Comparison of ENCODE assay signal across 8 cellular contexts in the genomic region with DNA sequence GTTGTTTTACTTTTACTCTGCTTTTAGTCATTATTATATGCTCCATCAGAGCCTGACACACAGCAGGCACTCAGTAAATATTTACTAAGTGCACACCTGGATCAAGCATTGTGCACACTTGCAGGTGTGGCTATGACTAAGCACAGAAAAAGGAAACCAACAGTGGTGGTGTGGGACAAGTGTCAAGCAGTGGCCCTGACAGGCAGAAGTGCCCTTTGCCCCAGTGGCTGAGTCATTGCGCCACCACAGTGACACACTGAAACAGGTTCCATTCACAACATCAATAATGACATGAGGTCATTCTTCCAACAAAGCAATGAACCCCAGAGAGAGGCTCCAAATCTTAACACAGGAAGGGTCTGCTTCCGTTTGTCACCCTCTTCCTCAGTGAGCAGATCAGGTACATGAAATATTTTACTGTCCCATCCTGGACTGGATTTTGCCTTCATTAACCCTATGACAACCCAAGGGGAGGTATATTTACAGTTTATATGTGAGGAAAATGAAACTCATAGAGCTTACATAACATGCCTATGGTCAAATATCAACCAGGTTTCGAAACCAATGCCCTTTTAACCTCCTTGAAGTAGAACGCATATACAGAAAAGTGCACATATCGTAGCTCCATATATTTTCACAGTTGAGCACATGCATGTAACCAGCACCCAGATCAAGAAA.
A peak's percentile ranks its signal among the peaks of the same experiment; 100 is the strongest.
DNase-seq lines count a peak whose midpoint lies in the region; ATAC-seq and TF ChIP-seq lines count a peak whose summit lies in the region.

No MANE protein-coding gene starts in this region.

- no peak for TF ChIP-seq POLR2A in body of pancreas (IDR thresholded peaks at IDR 0.05)
- no peak for TF ChIP-seq POLR2A in gastrocnemius medialis (IDR thresholded peaks at IDR 0.05)

- ATAC-seq in GM19023 (IDR thresholded peaks at IDR 0.05; ENCODE audit: unreplicated experiment) (peak; percentile 98), HG03095 (IDR thresholded peaks at IDR 0.05; ENCODE audit: unreplicated experiment) (peak; percentile 94), body of pancreas (peak; percentile 100), gastrocnemius medialis (peak; percentile 40 to 59)

- H3K9me3 ChIP-seq in body of pancreas (no peaks in the 10 kb centered on the region), gastrocnemius medialis (no peaks in the 10 kb centered on the region)

- TF ChIP-seq CTCF in 22Rv1 (IDR thresholded peaks at IDR 0.05) (no peak), body of pancreas (IDR thresholded peaks at IDR 0.05) (no peak), gastrocnemius medialis (IDR thresholded peaks at IDR 0.05 in 4 of 5, conservative IDR thresholded peaks at IDR 0.05 in 1 of 5) (no peak)

- H3K4me3 ChIP-seq in body of pancreas, result no peak overlapping the region
- H3K4me3 ChIP-seq in gastrocnemius medialis, result no peak overlapping the region

- H3K36me3 ChIP-seq in body of pancreas (replicated peaks in 1 of 2; ENCODE audit: insufficient read depth in 1 of 2, low read depth in 2 of 2), result no peaks in the 10 kb centered on the region
- no peaks in the 10 kb centered on the region for H3K36me3 ChIP-seq in gastrocnemius medialis

- H3K4me1 ChIP-seq in body of pancreas (peaks cover 17% of the 10 kb centered on the region), gastrocnemius medialis (peaks cover 33 to 36% of the 10 kb centered on the region in 2 donors)

- intact Hi-C loops in body of pancreas (cut with DNase I), result no loop called here
- intact Hi-C loops in gastrocnemius medialis (cut with DNase I; ENCODE audit: low total_unique reads), result no loop called here

- in situ Hi-C loops in gastrocnemius medialis (cut with MboI; ENCODE audit: low sequenced_read_pairs in 4 of 4), result no loop called here

- 39 to 40% methylated on average over 5 of the region's 5 CpGs for WGBS in body of pancreas, 2 donors

- H3K27me3 ChIP-seq in body of pancreas, result no peaks in the 10 kb centered on the region
- no peaks in the 10 kb centered on the region for H3K27me3 ChIP-seq in gastrocnemius medialis

- DNase-seq in NCI-H774 (lab: John Stamatoyannopoulos, UW) (peak; percentile 68), body of pancreas (peak; percentile 89 to 96 (median 94)), gastrocnemius medialis (peak in 1 of 2 donors; percentile 63), GM03348 (ENCODE audit: low spot score) (no peak), AG08395 (ENCODE audit: low spot score) (no peak)

- peak overlapping the region; percentile 35 for H3K27ac ChIP-seq in 22Rv1
- H3K27ac ChIP-seq in body of pancreas, result peak overlapping the region; percentile 81 to 92 (median 82)
- H3K27ac ChIP-seq in gastrocnemius medialis, result peak overlapping the region; percentile 49 to 69 (median 62)

Comparison
In these comparisons a context has a peak if more than half of its experiments do, and no peak if none do; other contexts are left out.
1. ATAC-seq: peak in every context shown above with its lines; median percentile 100 in body of pancreas; 98 in GM19023; 94 in HG03095; 50 in gastrocnemius medialis.
2. DNase-seq: peak in NCI-H774 (single experiment) and body of pancreas (4 of 4); none in GM03348 (single experiment) and AG08395 (single experiment).
3. Peak in every context shown above with its lines, with median percentiles within 50 percentile points of each other: H3K27ac ChIP-seq.